ENCODE assay signal across 8 cellular contexts in genomic region chr3:39107874-39108308, GRCh38. TPM values are rescaled to one million over a fixed set of nuclear protein-coding genes. Genes with fewer than 3 reads are reported as not detected.
DNase-seq lines count a peak whose midpoint lies in the region; ATAC-seq and TF ChIP-seq lines count a peak whose summit lies in the region.

No MANE protein-coding gene starts in this region.

- H3K9me3 ChIP-seq in Peyer's patch = no peaks in the 10 kb centered on the region

- peaks cover 2 to 29% (median 10%) of the 10 kb centered on the region in 4 donors for H3K4me1 ChIP-seq in Peyer's patch

- H3K36me3 ChIP-seq in Peyer's patch = no peaks in the 10 kb centered on the region

- CTCF ChIA-PET in activated naive CD4-positive, alpha-beta T cell treated with anti-CD3 and anti-CD28 coated beads for 36 hours (lab: Charles Lee) = interaction anchor here (0.9 to 9.6 kb wide), 5 partner anchors 19 to 270 kb away, joined by 3 to 111 read pairs (median 7); no protein-coding TSS in a partner anchor

- H3K27me3 Mint-ChIP-seq in activated naive CD4-positive, alpha-beta T cell treated with anti-CD3 and anti-CD28 coated beads for 36 hours (ENCODE audit: low read depth) = no peaks in the 10 kb centered on the region
- no peaks in the 10 kb centered on the region for H3K27me3 Mint-ChIP-seq in neural crest cell (ENCODE audit: low read depth)

- peak overlapping the region; percentile 81 to 98 (median 88) for H3K4me3 ChIP-seq in Peyer's patch

- ATAC-seq in HG03135 (IDR thresholded peaks at IDR 0.05; ENCODE audit: unreplicated experiment) = no peak

- H3K4me1 Mint-ChIP-seq in activated naive CD4-positive, alpha-beta T cell treated with anti-CD3 and anti-CD28 coated beads for 36 hours (ENCODE audit: low read depth) = peaks cover 41% of the 10 kb centered on the region
- H3K4me1 Mint-ChIP-seq in neural crest cell = peaks cover 41% of the 10 kb centered on the region

- H3K36me3 Mint-ChIP-seq in activated naive CD4-positive, alpha-beta T cell treated with anti-CD3 and anti-CD28 coated beads for 36 hours (ENCODE audit: low read depth) = no peaks in the 10 kb centered on the region
- no peaks in the 10 kb centered on the region for H3K36me3 Mint-ChIP-seq in neural crest cell (ENCODE audit: low read depth)

- no peak for TF ChIP-seq POLR2A in Peyer's patch (IDR thresholded peaks at IDR 0.05)

- H3K27me3 ChIP-seq in Peyer's patch = no peaks in the 10 kb centered on the region

- H3K9me3 Mint-ChIP-seq in activated naive CD4-positive, alpha-beta T cell treated with anti-CD3 and anti-CD28 coated beads for 36 hours = no peaks in the 10 kb centered on the region
- H3K9me3 Mint-ChIP-seq in neural crest cell = no peaks in the 10 kb centered on the region

- H3K4me3 Mint-ChIP-seq in activated naive CD4-positive, alpha-beta T cell treated with anti-CD3 and anti-CD28 coated beads for 36 hours = peak overlapping the region; percentile 83
- peak overlapping the region; percentile 98 for H3K4me3 Mint-ChIP-seq in neural crest cell

- H3K27ac ChIP-seq in Peyer's patch (peak overlapping the region; percentile 91 to 97 (median 96)), epithelial cell of prostate (peak overlapping the region; percentile 61)

- TF ChIP-seq CTCF in Peyer's patch (IDR thresholded peaks at IDR 0.05) = no peak
- no peak for TF ChIP-seq CTCF in neural crest cell (conservative IDR thresholded peaks at IDR 0.05)

- intact Hi-C loops in activated naive CD4-positive, alpha-beta T cell treated with anti-CD3 and anti-CD28 coated beads for 36 hours (cut with micrococcal nuclease) = loop anchor here (1.0 to 2.0 kb wide), 7 partner anchors 20 to 275 kb away; partner anchors contain the start of genes SLC25A38 and WDR48

- peak overlapping the region; percentile 57 for H3K27ac Mint-ChIP-seq in activated naive CD4-positive, alpha-beta T cell treated with anti-CD3 and anti-CD28 coated beads for 36 hours
- peak overlapping the region; percentile 96 for H3K27ac Mint-ChIP-seq in neural crest cell (ENCODE audit: unreplicated experiment)

- DNase-seq in activated naive CD4-positive, alpha-beta T cell treated with anti-CD3 and anti-CD28 coated beads for 36 hours = no peak
- DNase-seq in activated naive CD4-positive, alpha-beta T cell treated with Interleukin-2 at 50 U/mL for 16 hours = no peak
- DNase-seq in Peyer's patch (no peak), epithelial cell of prostate (ENCODE audit: low read depth, low spot score) (no peak), neural crest cell (ENCODE audit: low read depth, low spot score) (no peak), NCI-H748 treated with DMSO at 0.1 percent for 48 hours (lab: John Stamatoyannopoulos, UW) (no peak), NCI-H1694 treated with DMSO at 0.1 percent for 48 hours (lab: John Stamatoyannopoulos, UW) (no peak)

RNA-seq across cellular contexts. Expression of gene TTC21A, which starts 0.4 kb away (rescaled TPM):
- total RNA-seq in activated naive CD4-positive, alpha-beta T cell treated with anti-CD3 and anti-CD28 coated beads for 36 hours = 1 to 10 TPM; 1.5 to 1.6 TPM
- total RNA-seq in Peyer's patch = 10 to 100 TPM in 2 of 4 donors, 1 to 10 TPM in 2; 8.4 to 41.3 (median 19.1) TPM
- 6.8 and 8.2 TPM in 2 replicates for total RNA-seq in neural crest cell

RNA-seq across cellular contexts. Expression of gene GORASP1, which starts 0.5 kb away (rescaled TPM):
- 10 to 100 TPM; 19.0 to 21.8 TPM for total RNA-seq in activated naive CD4-positive, alpha-beta T cell treated with anti-CD3 and anti-CD28 coated beads for 36 hours
- total RNA-seq in Peyer's patch (100 to 1,000 TPM in 3 of 4 donors, 10 to 100 TPM in 1; 85.8 to 145 (median 128) TPM), neural crest cell (54.0 TPM in 2 replicates)

RNA-seq across cellular contexts. Expression of gene CSRNP1, which starts 45.5 kb away (rescaled TPM):
- 10 to 100 TPM; 66.5 to 71.0 TPM for total RNA-seq in activated naive CD4-positive, alpha-beta T cell treated with anti-CD3 and anti-CD28 coated beads for 36 hours
- total RNA-seq in Peyer's patch (10 to 100 TPM; 19.0 to 40.5 (median 29.4) TPM), neural crest cell (2.4 TPM in 2 replicates)

RNA-seq across cellular contexts. Expression of gene WDR48, which starts 56.1 kb away (rescaled TPM):
- 10 to 100 TPM; 32.3 to 32.9 TPM for total RNA-seq in activated naive CD4-positive, alpha-beta T cell treated with anti-CD3 and anti-CD28 coated beads for 36 hours
- total RNA-seq in Peyer's patch (10 to 100 TPM; 24.2 to 35.5 (median 31.2) TPM), neural crest cell (44.7 and 47.2 TPM in 2 replicates)

RNA-seq across cellular contexts. Expression of gene SCN11A, which starts 56.1 kb away (rescaled TPM):
- under 1 TPM; 0.05 TPM for total RNA-seq in activated naive CD4-positive, alpha-beta T cell treated with anti-CD3 and anti-CD28 coated beads for 36 hours
- total RNA-seq in Peyer's patch = 1 to 10 TPM in 1 of 4 donors, under 1 TPM in 2, not detected in 1; 0.28 to 1.7 (median 0.67) TPM
- total RNA-seq in neural crest cell = 0.48 and 0.63 TPM in 2 replicates
